In genomic region chr13:89554801-89555200, GRCh38 we compare ENCODE assay signal across 1 cellular context.
TF ChIP-seq lines count a peak whose summit lies in the region.

No MANE protein-coding gene starts in this region.

TF ChIP-seq in GM23338, 12 proteins besides CTCF, POLR2A, EP300 and RAD21 (continued from another document):
- TF ChIP-seq ZNF462 (CRISPR knock-in tag; IDR thresholded peaks at IDR 0.05): no peak
- TF ChIP-seq ETS1 (IDR thresholded peaks at IDR 0.05): no peak
- TF ChIP-seq NANOG (IDR thresholded peaks at IDR 0.05; ENCODE audit: borderline replicate concordance): no peak
- no peak for TF ChIP-seq POLR2AphosphoS5 (IDR thresholded peaks at IDR 0.05; ENCODE audit: low read depth)
- TF ChIP-seq STAT1 (IDR thresholded peaks at IDR 0.05; ENCODE audit: unreplicated experiment): no peak
- TF ChIP-seq EZH2phosphoT487 (IDR thresholded peaks at IDR 0.05; ENCODE audit: unreplicated experiment): no peak
- no peak for TF ChIP-seq EZH2 (IDR thresholded peaks at IDR 0.05; ENCODE audit: low read depth, unreplicated experiment)
- no peak for TF ChIP-seq CREB1 (CRISPR knock-in tag; IDR thresholded peaks at IDR 0.05; ENCODE audit: low read depth)
- no peak for TF ChIP-seq REST (IDR thresholded peaks at IDR 0.05; ENCODE audit: unreplicated experiment)
- TF ChIP-seq ZNF331 (CRISPR knock-in tag; IDR thresholded peaks at IDR 0.05; ENCODE audit: low read depth): no peak
- TF ChIP-seq JUNB (IDR thresholded peaks at IDR 0.05; ENCODE audit: unreplicated experiment): no peak
